In the genomic region with DNA sequence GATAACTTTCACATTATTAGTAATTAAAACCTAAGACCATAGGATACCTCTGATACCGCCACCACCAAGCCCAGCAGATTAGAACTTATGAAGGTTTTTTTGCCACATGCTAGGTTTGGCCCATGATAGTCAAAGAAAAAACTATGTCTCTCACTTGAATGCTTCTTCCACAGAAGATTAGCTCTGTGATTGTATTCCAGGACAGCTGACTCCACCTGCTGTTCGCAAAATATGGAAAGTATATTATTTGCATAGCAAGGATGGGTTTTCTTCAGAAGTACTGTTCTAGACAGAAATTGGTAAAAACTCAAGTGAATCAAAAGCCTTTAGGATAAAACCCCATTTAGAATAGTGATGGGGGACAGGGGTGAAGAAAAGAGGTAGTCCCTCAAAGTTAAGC, we compare ENCODE assay signal across 3 cellular contexts.
TF ChIP-seq lines count a peak whose summit lies in the region.

No MANE protein-coding gene starts in this region.

TF ChIP-seq in HCT116, 20 proteins besides CTCF, POLR2A, EP300 and RAD21 (continues in another document):
- TF ChIP-seq EZH2 (IDR thresholded peaks at IDR 0.05): no peak
- TF ChIP-seq EZH2phosphoT487 (IDR thresholded peaks at IDR 0.05; ENCODE audit: borderline replicate concordance): no peak
- no peak for TF ChIP-seq SRF (IDR thresholded peaks at IDR 0.05; ENCODE audit: low read depth)
- no peak for TF ChIP-seq SIN3A (IDR thresholded peaks at IDR 0.05; ENCODE audit: low read depth)
- TF ChIP-seq TCF7L2 (IDR thresholded peaks at IDR 0.05; ENCODE audit: borderline replicate concordance, extremely low read depth, insufficient read depth, insufficient read length): no peak
- no peak for TF ChIP-seq ZFX (IDR thresholded peaks at IDR 0.05)
- TF ChIP-seq, protein P1, sequence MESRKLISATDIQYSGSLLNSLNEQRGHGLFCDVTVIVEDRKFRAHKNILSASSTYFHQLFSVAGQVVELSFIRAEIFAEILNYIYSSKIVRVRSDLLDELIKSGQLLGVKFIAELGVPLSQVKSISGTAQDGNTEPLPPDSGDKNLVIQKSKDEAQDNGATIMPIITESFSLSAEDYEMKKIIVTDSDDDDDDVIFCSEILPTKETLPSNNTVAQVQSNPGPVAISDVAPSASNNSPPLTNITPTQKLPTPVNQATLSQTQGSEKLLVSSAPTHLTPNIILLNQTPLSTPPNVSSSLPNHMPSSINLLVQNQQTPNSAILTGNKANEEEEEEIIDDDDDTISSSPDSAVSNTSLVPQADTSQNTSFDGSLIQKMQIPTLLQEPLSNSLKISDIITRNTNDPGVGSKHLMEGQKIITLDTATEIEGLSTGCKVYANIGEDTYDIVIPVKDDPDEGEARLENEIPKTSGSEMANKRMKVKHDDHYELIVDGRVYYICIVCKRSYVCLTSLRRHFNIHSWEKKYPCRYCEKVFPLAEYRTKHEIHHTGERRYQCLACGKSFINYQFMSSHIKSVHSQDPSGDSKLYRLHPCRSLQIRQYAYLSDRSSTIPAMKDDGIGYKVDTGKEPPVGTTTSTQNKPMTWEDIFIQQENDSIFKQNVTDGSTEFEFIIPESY (IDR thresholded peaks at IDR 0.05; ENCODE audit: extremely low read depth, insufficient replicate concordance, low read length): no peak
- TF ChIP-seq ELF1 (IDR thresholded peaks at IDR 0.05; ENCODE audit: borderline replicate concordance, low read depth): no peak
- TF ChIP-seq, protein P2, sequence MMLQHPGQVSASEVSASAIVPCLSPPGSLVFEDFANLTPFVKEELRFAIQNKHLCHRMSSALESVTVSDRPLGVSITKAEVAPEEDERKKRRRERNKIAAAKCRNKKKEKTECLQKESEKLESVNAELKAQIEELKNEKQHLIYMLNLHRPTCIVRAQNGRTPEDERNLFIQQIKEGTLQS (IDR thresholded peaks at IDR 0.05): no peak
- no peak for TF ChIP-seq CEBPB (IDR thresholded peaks at IDR 0.05; ENCODE audit: low read depth)
- no peak for TF ChIP-seq CBX3 (IDR thresholded peaks at IDR 0.05; ENCODE audit: low read depth)
- TF ChIP-seq FOSL1 (IDR thresholded peaks at IDR 0.05; ENCODE audit: low read depth): no peak
- no peak for TF ChIP-seq MAX (IDR thresholded peaks at IDR 0.05)
- no peak for TF ChIP-seq JUND (IDR thresholded peaks at IDR 0.05)
- no peak for TF ChIP-seq SP1 (IDR thresholded peaks at IDR 0.05; ENCODE audit: low read depth)
- no peak for TF ChIP-seq POLR2AphosphoS5 (IDR thresholded peaks at IDR 0.05; ENCODE audit: low read depth, low read length)

TF ChIP-seq in GM12878, 131 proteins besides CTCF, POLR2A, EP300 and RAD21 (continues in another document):
- TF ChIP-seq SIN3A (IDR thresholded peaks at IDR 0.05; ENCODE audit: low read depth, low read length): no peak
- no peak for TF ChIP-seq DPF2 (IDR thresholded peaks at IDR 0.05)
- no peak for TF ChIP-seq MYB (IDR thresholded peaks at IDR 0.05; ENCODE audit: borderline replicate concordance, low read depth, low read length)
- TF ChIP-seq MLLT1 (IDR thresholded peaks at IDR 0.05): no peak
- TF ChIP-seq BCL11A (IDR thresholded peaks at IDR 0.05; ENCODE audit: low read depth, low read length): no peak
- no peak for TF ChIP-seq CBFB (IDR thresholded peaks at IDR 0.05; ENCODE audit: low read depth)
- no peak for TF ChIP-seq IRF3 (IDR thresholded peaks at IDR 0.05)
- TF ChIP-seq PAX5 (IDR thresholded peaks at IDR 0.05; ENCODE audit: borderline replicate concordance, low read depth, low read length): no peak
- TF ChIP-seq, protein P3, sequence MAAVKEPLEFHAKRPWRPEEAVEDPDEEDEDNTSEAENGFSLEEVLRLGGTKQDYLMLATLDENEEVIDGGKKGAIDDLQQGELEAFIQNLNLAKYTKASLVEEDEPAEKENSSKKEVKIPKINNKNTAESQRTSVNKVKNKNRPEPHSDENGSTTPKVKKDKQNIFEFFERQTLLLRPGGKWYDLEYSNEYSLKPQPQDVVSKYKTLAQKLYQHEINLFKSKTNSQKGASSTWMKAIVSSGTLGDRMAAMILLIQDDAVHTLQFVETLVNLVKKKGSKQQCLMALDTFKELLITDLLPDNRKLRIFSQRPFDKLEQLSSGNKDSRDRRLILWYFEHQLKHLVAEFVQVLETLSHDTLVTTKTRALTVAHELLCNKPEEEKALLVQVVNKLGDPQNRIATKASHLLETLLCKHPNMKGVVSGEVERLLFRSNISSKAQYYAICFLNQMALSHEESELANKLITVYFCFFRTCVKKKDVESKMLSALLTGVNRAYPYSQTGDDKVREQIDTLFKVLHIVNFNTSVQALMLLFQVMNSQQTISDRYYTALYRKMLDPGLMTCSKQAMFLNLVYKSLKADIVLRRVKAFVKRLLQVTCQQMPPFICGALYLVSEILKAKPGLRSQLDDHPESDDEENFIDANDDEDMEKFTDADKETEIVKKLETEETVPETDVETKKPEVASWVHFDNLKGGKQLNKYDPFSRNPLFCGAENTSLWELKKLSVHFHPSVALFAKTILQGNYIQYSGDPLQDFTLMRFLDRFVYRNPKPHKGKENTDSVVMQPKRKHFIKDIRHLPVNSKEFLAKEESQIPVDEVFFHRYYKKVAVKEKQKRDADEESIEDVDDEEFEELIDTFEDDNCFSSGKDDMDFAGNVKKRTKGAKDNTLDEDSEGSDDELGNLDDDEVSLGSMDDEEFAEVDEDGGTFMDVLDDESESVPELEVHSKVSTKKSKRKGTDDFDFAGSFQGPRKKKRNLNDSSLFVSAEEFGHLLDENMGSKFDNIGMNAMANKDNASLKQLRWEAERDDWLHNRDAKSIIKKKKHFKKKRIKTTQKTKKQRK (IDR thresholded peaks at IDR 0.05; ENCODE audit: low read depth, low read length): no peak
- TF ChIP-seq SMARCA5 (IDR thresholded peaks at IDR 0.05): no peak
- TF ChIP-seq LARP7 (IDR thresholded peaks at IDR 0.05): no peak
- TF ChIP-seq GATAD2B (conservative IDR thresholded peaks at IDR 0.05; ENCODE audit: low read depth): no peak
- TF ChIP-seq NR2F1 (conservative IDR thresholded peaks at IDR 0.05): no peak
- TF ChIP-seq EGR1 (IDR thresholded peaks at IDR 0.05; ENCODE audit: borderline replicate concordance in 1 of 2, low read depth in 2 of 2, low read length in 2 of 2): no peak
- no peak for TF ChIP-seq TAF1 (IDR thresholded peaks at IDR 0.05; ENCODE audit: borderline replicate concordance, low read depth, low read length)
- no peak for TF ChIP-seq ASH2L (IDR thresholded peaks at IDR 0.05; ENCODE audit: borderline replicate concordance, low read depth)

TF ChIP-seq in liver, 16 proteins besides CTCF, POLR2A, EP300 and RAD21:
- TF ChIP-seq YY1 (IDR thresholded peaks at IDR 0.05): no peak
- no peak for TF ChIP-seq TAF1 (conservative IDR thresholded peaks at IDR 0.05)
- TF ChIP-seq FOXA2 (IDR thresholded peaks at IDR 0.05): no peak
- TF ChIP-seq HNF4A (conservative IDR thresholded peaks at IDR 0.05): no peak
- TF ChIP-seq NR2F2 (IDR thresholded peaks at IDR 0.05): no peak
- no peak for TF ChIP-seq GABPA (IDR thresholded peaks at IDR 0.05 in 1 of 2, conservative IDR thresholded peaks at IDR 0.05 in 1 of 2)
- TF ChIP-seq REST (IDR thresholded peaks at IDR 0.05): no peak
- TF ChIP-seq EGR1 (IDR thresholded peaks at IDR 0.05; ENCODE audit: low read depth in 2 of 2): no peak
- TF ChIP-seq, protein P2 (IDR thresholded peaks at IDR 0.05): no peak
- no peak for TF ChIP-seq SP1 (IDR thresholded peaks at IDR 0.05)
- TF ChIP-seq JUND (IDR thresholded peaks at IDR 0.05): no peak
- TF ChIP-seq, protein P1 (IDR thresholded peaks at IDR 0.05): no peak
- no peak for TF ChIP-seq HNF4G (IDR thresholded peaks at IDR 0.05)
- no peak for TF ChIP-seq FOXA1 (IDR thresholded peaks at IDR 0.05)
- TF ChIP-seq RXRA (IDR thresholded peaks at IDR 0.05): no peak
- no peak for TF ChIP-seq MAX (IDR thresholded peaks at IDR 0.05)
